25 cellular contexts compared by ENCODE assay signal in the genomic region with DNA sequence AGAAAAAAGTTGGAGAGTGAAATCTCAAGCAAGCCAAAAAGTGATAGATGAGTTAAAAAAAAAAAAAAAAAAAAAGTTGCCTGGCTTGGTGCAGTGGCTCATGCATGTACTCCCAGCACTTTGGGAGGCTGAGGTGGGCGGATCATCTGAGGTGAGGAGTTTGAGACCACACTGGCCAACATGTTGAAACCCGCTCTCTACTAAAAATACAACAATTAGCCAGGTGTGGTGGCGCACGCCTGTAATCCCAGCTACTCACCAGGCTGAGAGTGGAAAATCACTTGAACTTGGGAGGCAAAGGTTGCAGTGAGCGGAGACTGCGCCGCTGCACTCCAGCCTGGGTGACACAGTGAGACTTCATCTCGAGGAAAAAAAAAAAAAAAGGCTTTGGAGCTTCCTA.
DNase-seq lines count a peak whose midpoint lies in the region; ATAC-seq and TF ChIP-seq lines count a peak whose summit lies in the region.
"Had no signal": no experiment of that assay in that cellular context is flagged by ENCODE, and none has a peak within 500 bp of the region (broad histone marks: within the 10 kb centered on the region; RNA-seq: fewer than 3 reads in every experiment).

No MANE protein-coding gene starts in this region.

- no peaks in the 10 kb centered on the region for H3K36me3 ChIP-seq in thyroid gland
- no peaks in the 10 kb centered on the region for H3K36me3 ChIP-seq in stomach
- H3K36me3 ChIP-seq: gastrocnemius medialis, Peyer's patch, right lobe of liver, thoracic aorta had no signal

- WGBS in thyroid gland, 2 donors = 92 to 93% methylated on average over 8 of the region's 8 CpGs
- 86 to 96% (median 91%) methylated on average over 8 of the region's 8 CpGs for WGBS in stomach, 5 donors

- no peaks in the 10 kb centered on the region for H3K27me3 Mint-ChIP-seq in activated naive CD4-positive, alpha-beta T cell treated with anti-CD3 and anti-CD28 coated beads for 36 hours (ENCODE audit: low read depth)
- H3K27me3 Mint-ChIP-seq in activated T-helper 1 cell treated with anti-CD3 and anti-CD28 coated beads, Interleukin-12 subunit alpha, Interleukin-12 subunit beta, Interleukin-2, Interleukin-4 antibody, amounts not matched to agents 30 ng/mL and 10 ng/mL and 1 ng/mL, durations not matched to agents 14 hours and 24 hours and 36 hours (ENCODE audit: insufficient read depth) = no peaks in the 10 kb centered on the region

- CTCF ChIA-PET in activated naive CD4-positive, alpha-beta T cell treated with anti-CD3 and anti-CD28 coated beads for 36 hours (lab: Charles Lee) = interaction anchor here (0.5 kb wide), 1 partner anchor 42 kb away, joined by 3 read pairs; no protein-coding TSS in a partner anchor

- no peak for ATAC-seq in HG02973 (IDR thresholded peaks at IDR 0.05; ENCODE audit: unreplicated experiment)
- ATAC-seq: gastrocnemius medialis, mucosa of descending colon, right lobe of liver had no signal

- H3K9me3 ChIP-seq in thyroid gland = no peaks in the 10 kb centered on the region
- H3K9me3 ChIP-seq in stomach = no peaks in the 10 kb centered on the region
- H3K9me3 ChIP-seq: gastrocnemius medialis, mucosa of descending colon, Peyer's patch, right lobe of liver, thoracic aorta had no signal

- H3K36me3 Mint-ChIP-seq in activated naive CD4-positive, alpha-beta T cell treated with anti-CD3 and anti-CD28 coated beads for 36 hours (ENCODE audit: low read depth) = no peaks in the 10 kb centered on the region
- H3K36me3 Mint-ChIP-seq in activated T-helper 1 cell treated with anti-CD3 and anti-CD28 coated beads, Interleukin-12 subunit alpha, Interleukin-12 subunit beta, Interleukin-2, Interleukin-4 antibody, amounts not matched to agents 30 ng/mL and 10 ng/mL and 1 ng/mL, durations not matched to agents 14 hours and 24 hours and 36 hours (ENCODE audit: low read depth) = peaks cover 5% of the 10 kb centered on the region

- DNase-seq in NCI-H2171 treated with DMSO at 0.1 percent for 48 hours (lab: John Stamatoyannopoulos, UW) = peak; percentile 34
- DNase-seq in NCI-H2171 (lab: John Stamatoyannopoulos, UW) = no peak
- DNase-seq in activated naive CD4-positive, alpha-beta T cell treated with Interleukin-2 at 50 U/mL for 16 hours = peak; percentile 24
- DNase-seq in activated naive CD4-positive, alpha-beta T cell treated with anti-CD3 and anti-CD28 coated beads for 36 hours = no peak
- DNase-seq in activated T-helper 1 cell treated with anti-CD3 and anti-CD28 coated beads, Interleukin-12 subunit alpha, Interleukin-12 subunit beta, Interleukin-2, Interleukin-4 antibody, amounts not matched to agents 30 ng/mL and 10 ng/mL and 1 ng/mL, durations not matched to agents 14 hours and 24 hours and 36 hours (ENCODE audit: low spot score) = no peak
- DNase-seq in thyroid gland = peak; percentile 22 to 33
- DNase-seq in stomach = no peak
- DNase-seq: caudate nucleus; DMS53; gastrocnemius medialis; GF-D8; Karpas-422; mucosa of descending colon; NCI-H526; Peyer's patch; right lobe of liver; SHP77 treated with DMSO at 0.1 percent for 48 hours; stimulated activated CD4-positive, alpha-beta T cell treated with anti-CD3 and anti-CD28 coated beads, Interleukin-12 subunit alpha, Interleukin-12 subunit beta, amount 100 ng/mL, for 4 hours; T1000 had no signal

- H3K27ac ChIP-seq in thyroid gland = no peak overlapping the region
- no peak overlapping the region for H3K27ac ChIP-seq in stomach
- H3K27ac ChIP-seq: gastrocnemius medialis, parathyroid adenoma, Peyer's patch, right lobe of liver, thoracic aorta had no signal

- TF ChIP-seq CTCF in thyroid gland (IDR thresholded peaks at IDR 0.05) (no peak), stomach (IDR thresholded peaks at IDR 0.05) (no peak)

- intact Hi-C loops in activated naive CD4-positive, alpha-beta T cell treated with anti-CD3 and anti-CD28 coated beads for 36 hours (cut with micrococcal nuclease) = no loop called here
- intact Hi-C loops in activated T-helper 1 cell treated with anti-CD3 and anti-CD28 coated beads, Interleukin-12 subunit alpha, Interleukin-12 subunit beta, Interleukin-2, Interleukin-4 antibody, amounts not matched to agents 30 ng/mL and 10 ng/mL and 1 ng/mL, durations not matched to agents 14 hours and 24 hours and 36 hours (cut with micrococcal nuclease) = no loop called here
- intact Hi-C loops in thyroid gland (cut with DNase I) = no loop called here
- intact Hi-C loops in stomach (cut with DNase I; ENCODE audit: low total_unique reads) = loop anchor here (10.0 kb wide), 1 partner anchor 263 kb away; no protein-coding TSS in a partner anchor

- no peak for TF ChIP-seq POLR2A in thyroid gland (IDR thresholded peaks at IDR 0.05)
- TF ChIP-seq POLR2A in stomach (IDR thresholded peaks at IDR 0.05) = no peak

- no peak for TF ChIP-seq EP300 in stomach (IDR thresholded peaks at IDR 0.05)

- no peaks in the 10 kb centered on the region for H3K9me3 Mint-ChIP-seq in activated naive CD4-positive, alpha-beta T cell treated with anti-CD3 and anti-CD28 coated beads for 36 hours
- peaks cover 2% of the 10 kb centered on the region for H3K9me3 Mint-ChIP-seq in activated T-helper 1 cell treated with anti-CD3 and anti-CD28 coated beads, Interleukin-12 subunit alpha, Interleukin-12 subunit beta, Interleukin-2, Interleukin-4 antibody, amounts not matched to agents 30 ng/mL and 10 ng/mL and 1 ng/mL, durations not matched to agents 14 hours and 24 hours and 36 hours
- H3K9me3 Mint-ChIP-seq: dendritic cell treated with granulocyte-macrophage colony-stimulating factor and Interleukin-4, amounts not matched to agents 40 ng/mL and 50 ng/mL, for 4 days; neural crest cell had no signal

- no peak overlapping the region for H3K4me3 Mint-ChIP-seq in activated naive CD4-positive, alpha-beta T cell treated with anti-CD3 and anti-CD28 coated beads for 36 hours
- H3K4me3 Mint-ChIP-seq in activated T-helper 1 cell treated with anti-CD3 and anti-CD28 coated beads, Interleukin-12 subunit alpha, Interleukin-12 subunit beta, Interleukin-2, Interleukin-4 antibody, amounts not matched to agents 30 ng/mL and 10 ng/mL and 1 ng/mL, durations not matched to agents 14 hours and 24 hours and 36 hours = no peak overlapping the region
- H3K4me3 Mint-ChIP-seq: dendritic cell treated with granulocyte-macrophage colony-stimulating factor and Interleukin-4, amounts not matched to agents 40 ng/mL and 50 ng/mL, for 4 days; neural crest cell had no signal

- H3K27me3 ChIP-seq in thyroid gland (no peaks in the 10 kb centered on the region), stomach (no peaks in the 10 kb centered on the region)
- H3K27me3 ChIP-seq: gastrocnemius medialis, Peyer's patch, right lobe of liver had no signal

- peaks cover 6% of the 10 kb centered on the region for H3K4me1 Mint-ChIP-seq in activated naive CD4-positive, alpha-beta T cell treated with anti-CD3 and anti-CD28 coated beads for 36 hours (ENCODE audit: low read depth)
- H3K4me1 Mint-ChIP-seq in activated T-helper 1 cell treated with anti-CD3 and anti-CD28 coated beads, Interleukin-12 subunit alpha, Interleukin-12 subunit beta, Interleukin-2, Interleukin-4 antibody, amounts not matched to agents 30 ng/mL and 10 ng/mL and 1 ng/mL, durations not matched to agents 14 hours and 24 hours and 36 hours (ENCODE audit: low read depth) = peaks cover 35% of the 10 kb centered on the region

- H3K4me1 ChIP-seq in thyroid gland (peaks cover 3 to 5% of the 10 kb centered on the region in 2 donors), stomach (peaks cover 7 to 12% (median 11%) of the 10 kb centered on the region in 4 donors)

- H3K4me3 ChIP-seq in thyroid gland (replicated peaks in 1 of 3) (no peak overlapping the region), stomach (no peak overlapping the region)
- H3K4me3 ChIP-seq: gastrocnemius medialis, lung, mucosa of descending colon, Peyer's patch, right lobe of liver, thoracic aorta had no signal

- H3K27ac Mint-ChIP-seq in activated naive CD4-positive, alpha-beta T cell treated with anti-CD3 and anti-CD28 coated beads for 36 hours = no peak overlapping the region
- H3K27ac Mint-ChIP-seq in activated T-helper 1 cell treated with anti-CD3 and anti-CD28 coated beads, Interleukin-12 subunit alpha, Interleukin-12 subunit beta, Interleukin-2, Interleukin-4 antibody, amounts not matched to agents 30 ng/mL and 10 ng/mL and 1 ng/mL, durations not matched to agents 14 hours and 24 hours and 36 hours = peak overlapping the region; percentile 15
- H3K27ac Mint-ChIP-seq: dendritic cell treated with granulocyte-macrophage colony-stimulating factor and Interleukin-4, amounts not matched to agents 40 ng/mL and 50 ng/mL, for 4 days had no signal

Comparison
In these comparisons a context has a peak if more than half of its experiments do, and no peak if none do; other contexts are left out.
1. DNase-seq: peak in NCI-H2171 treated with DMSO at 0.1 percent for 48 hours (single experiment), activated naive CD4-positive, alpha-beta T cell treated with Interleukin-2 at 50 U/mL for 16 hours (single experiment) and thyroid gland (2 of 2); none in NCI-H2171 (single experiment), activated naive CD4-positive, alpha-beta T cell treated with anti-CD3 and anti-CD28 coated beads for 36 hours (single experiment), activated T-helper 1 cell treated with anti-CD3 and anti-CD28 coated beads, Interleukin-12 subunit alpha, Interleukin-12 subunit beta, Interleukin-2, Interleukin-4 antibody, amounts not matched to agents 30 ng/mL and 10 ng/mL and 1 ng/mL, durations not matched to agents 14 hours and 24 hours and 36 hours (single experiment) and stomach (single experiment).